Comparison of ENCODE assay signal across 8 cellular contexts in the genomic region with DNA sequence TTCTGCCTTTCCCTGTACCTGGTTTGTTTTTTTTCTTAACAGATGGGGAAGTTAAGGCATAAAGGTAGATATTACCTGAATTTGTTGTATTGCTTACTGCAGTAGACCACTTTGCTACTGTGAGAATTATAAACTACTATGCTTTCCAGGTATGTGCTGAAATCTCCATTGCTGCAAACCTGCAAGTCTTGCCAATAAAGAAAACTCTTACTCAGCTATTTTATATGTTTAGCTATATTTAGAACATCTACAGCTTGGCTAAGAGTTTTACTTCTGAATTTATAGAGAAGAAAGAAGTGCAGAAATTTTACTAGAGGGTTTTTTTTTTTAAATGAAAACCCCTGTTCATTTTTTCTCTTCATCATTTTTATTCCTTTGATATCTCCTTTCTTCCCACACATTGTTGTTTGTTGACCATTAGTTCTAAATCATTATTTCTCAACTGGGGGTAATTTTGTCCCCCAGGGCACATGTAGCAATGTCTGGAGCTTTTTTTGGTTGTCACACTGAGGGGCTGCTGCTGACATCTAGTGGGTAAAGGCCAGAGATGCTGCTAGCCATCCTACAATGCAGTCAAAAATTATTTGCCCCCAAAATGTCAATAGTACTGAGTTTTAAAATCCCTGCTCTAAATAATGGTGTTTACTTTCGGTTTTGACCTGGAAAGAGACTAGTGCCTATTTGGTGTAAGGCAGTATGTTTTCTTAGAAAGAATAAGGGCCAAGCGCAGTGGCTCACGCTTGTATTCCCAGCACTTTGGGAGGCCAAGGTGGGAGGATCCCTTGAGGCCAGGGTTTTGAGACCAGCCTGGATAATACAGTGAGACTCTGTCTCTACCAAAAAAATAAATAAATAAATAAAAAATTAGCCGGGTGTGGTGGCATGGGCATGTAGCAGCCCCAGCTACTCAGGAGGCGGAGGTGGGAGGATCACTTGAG. TPM values are rescaled to one million over a fixed set of nuclear protein-coding genes. Genes with fewer than 3 reads are reported as not detected.
DNase-seq lines count a peak whose midpoint lies in the region; ATAC-seq and TF ChIP-seq lines count a peak whose summit lies in the region.

No MANE protein-coding gene starts in this region.

- H3K9me3 ChIP-seq in SK-N-SH, result peaks cover 7% of the 10 kb centered on the region; the same call in 1 of the 2 replicates
- no peaks in the 10 kb centered on the region for H3K9me3 ChIP-seq in naive thymus-derived CD4-positive, alpha-beta T cell (ENCODE audit: control insufficient read depth in 2 of 3, low read length in 3 of 3)
- no peaks in the 10 kb centered on the region for H3K9me3 ChIP-seq in colonic mucosa

- H3K27ac ChIP-seq in SK-N-SH (ENCODE audit: low read depth in 2 of 2, low read length in 1 of 2) (no peak overlapping the region), colonic mucosa (no peak overlapping the region)
- no peak overlapping the region for H3K27ac ChIP-seq in naive thymus-derived CD4-positive, alpha-beta T cell (ENCODE audit: low read depth, low read length)

- H3K4me1 Mint-ChIP-seq in central memory CD8-positive, alpha-beta T cell, result peaks cover 24% of the 10 kb centered on the region
- H3K4me1 Mint-ChIP-seq in naive thymus-derived CD4-positive, alpha-beta T cell, result peaks cover 25 to 53% (median 40%) of the 10 kb centered on the region in 7 donors

- H3K4me2 ChIP-seq in SK-N-SH, result peak overlapping the region; percentile 30; the same call in 1 of the 2 replicates

- H3K4me3 ChIP-seq in GM12875 (ENCODE audit: low read depth, low read length), result no peak overlapping the region
- 0 out of 4 replicates have a peak overlapping the region, but pooled peaks of 1 of the 2 experiments have one; percentile 8 for H3K4me3 ChIP-seq in SK-N-SH (ENCODE audit: low read depth in 2 of 2, low read length in 1 of 2)
- H3K4me3 ChIP-seq in naive thymus-derived CD4-positive, alpha-beta T cell (ENCODE audit: low read length), result no peak overlapping the region
- H3K4me3 ChIP-seq in colonic mucosa, result no peak overlapping the region

- POLR2A ChIA-PET in SK-N-SH (lab: Yijun Ruan, JAX), result no interaction called here
- POLR2A ChIA-PET in naive thymus-derived CD4-positive, alpha-beta T cell (lab: Charles Lee), result interaction anchor here (0.6 to 8.0 kb wide), 12 partner anchors 11 to 138 kb away, joined by 3 to 104 read pairs (median 5); partner anchors contain the start of gene PCNX1

- no peaks in the 10 kb centered on the region for H3K9me3 Mint-ChIP-seq in central memory CD8-positive, alpha-beta T cell
- H3K9me3 Mint-ChIP-seq in naive thymus-derived CD4-positive, alpha-beta T cell, result no peaks in the 10 kb centered on the region

- peak; percentile 82 for TF ChIP-seq RAD21 in SK-N-SH (IDR thresholded peaks at IDR 0.05; ENCODE audit: low read length)

- no peak overlapping the region for H3K9ac ChIP-seq in SK-N-SH
- H3K9ac ChIP-seq in colonic mucosa (ENCODE audit: low read depth in 2 of 2, low read length in 2 of 2), result no peak overlapping the region

- no peak for TF ChIP-seq EP300 in SK-N-SH (IDR thresholded peaks at IDR 0.05; ENCODE audit: borderline replicate concordance in 1 of 2, low read depth in 1 of 2, low read length in 1 of 2)

- H3K27ac Mint-ChIP-seq in central memory CD8-positive, alpha-beta T cell (ENCODE audit: low read depth), result no peak overlapping the region
- H3K27ac Mint-ChIP-seq in naive thymus-derived CD4-positive, alpha-beta T cell, result peak overlapping the region in 5 of 9 donors; percentile 8 to 85 (median 13)

- H3K4me1 ChIP-seq in SK-N-SH (ENCODE audit: control insufficient read depth in 1 of 2, insufficient read depth in 2 of 2, low read depth in 1 of 2, low read length in 1 of 2) (peaks cover 0 to 10% of the 10 kb centered on the region in 2 experiments; a peak in 2 of 4 replicates), colonic mucosa (peaks cover 4% of the 10 kb centered on the region)
- H3K4me1 ChIP-seq in naive thymus-derived CD4-positive, alpha-beta T cell (ENCODE audit: control insufficient read depth in 2 of 2, insufficient read depth in 2 of 2, low read length in 2 of 2), result peaks cover 18 to 19% of the 10 kb centered on the region in 2 donors

- H3K27me3 Mint-ChIP-seq in central memory CD8-positive, alpha-beta T cell, result no peaks in the 10 kb centered on the region
- H3K27me3 Mint-ChIP-seq in naive thymus-derived CD4-positive, alpha-beta T cell, result no peaks in the 10 kb centered on the region

- H3K9me2 ChIP-seq in SK-N-SH, result no peaks in the 10 kb centered on the region; the same call in 1 of the 2 replicates

- H2AFZ ChIP-seq in SK-N-SH (ENCODE audit: low read depth), result no peak overlapping the region

- peaks cover 15% of the 10 kb centered on the region for H3K36me3 Mint-ChIP-seq in central memory CD8-positive, alpha-beta T cell (ENCODE audit: insufficient read depth)
- H3K36me3 Mint-ChIP-seq in naive thymus-derived CD4-positive, alpha-beta T cell, result peaks cover 0 to 21% (median 10%) of the 10 kb centered on the region in 5 donors

- H3K36me3 ChIP-seq in SK-N-SH (replicated peaks in 1 of 2; ENCODE audit: control insufficient read depth in 1 of 2, insufficient read depth in 2 of 2, low read length in 1 of 2) (peaks cover 9 to 34% of the 10 kb centered on the region in 2 experiments), colonic mucosa (no peaks in the 10 kb centered on the region)
- H3K36me3 ChIP-seq in naive thymus-derived CD4-positive, alpha-beta T cell (ENCODE audit: control insufficient read depth in 2 of 3, insufficient read depth in 3 of 3, low read length in 3 of 3), result no peaks in the 10 kb centered on the region

- intact Hi-C loops in naive thymus-derived CD4-positive, alpha-beta T cell (cut with micrococcal nuclease), result loop anchor here (1.0 to 5.0 kb wide), 6 partner anchors 15 to 334 kb away; partner anchors contain the start of gene PCNX1 (in 2 of the 2)
- intact Hi-C loops in colonic mucosa (cut with DNase I), result no loop called here

- no peaks in the 10 kb centered on the region for H3K27me3 ChIP-seq in SK-N-SH (ENCODE audit: insufficient read depth)
- no peaks in the 10 kb centered on the region for H3K27me3 ChIP-seq in naive thymus-derived CD4-positive, alpha-beta T cell (ENCODE audit: control insufficient read depth in 2 of 2, insufficient read depth in 2 of 2, low read length in 2 of 2)
- H3K27me3 ChIP-seq in colonic mucosa, result no peaks in the 10 kb centered on the region

- peaks cover 15% of the 10 kb centered on the region for H3F3A ChIP-seq in SK-N-SH (replicated peaks; ENCODE audit: insufficient read depth)

- 71% methylated on average over 5 of the region's 5 CpGs for WGBS in SK-N-SH (ENCODE audit: low lambda C conversion rate)

- CTCF ChIA-PET in SK-N-SH (lab: Yijun Ruan, JAX), result interaction anchor here (0.6 to 5.0 kb wide), 15 partner anchors 11 to 539 kb away, joined by 3 to 59 read pairs (median 4); partner anchors contain the start of genes MED6, PCNX1 and SYNJ2BP
- CTCF ChIA-PET in naive thymus-derived CD4-positive, alpha-beta T cell (lab: Charles Lee), result interaction anchor here (0.6 to 7.3 kb wide), 28 partner anchors 10 to 240 kb away, joined by 3 to 114 read pairs (median 4); partner anchors contain the start of gene PCNX1

- TF ChIP-seq CTCF in AG09319 (IDR thresholded peaks at IDR 0.05; ENCODE audit: low read depth, low read length) (peak; percentile 72), GM12875 (IDR thresholded peaks at IDR 0.05; ENCODE audit: borderline replicate concordance, insufficient read depth, low read depth, low read length) (peak; percentile 59; the same call in 1 of the 2 replicates), SK-N-SH (IDR thresholded peaks at IDR 0.05) (peak; percentile 84), colonic mucosa (IDR thresholded peaks at IDR 0.05) (no peak)

- no peak overlapping the region for H3K4me3 Mint-ChIP-seq in central memory CD8-positive, alpha-beta T cell
- H3K4me3 Mint-ChIP-seq in naive thymus-derived CD4-positive, alpha-beta T cell, result peak overlapping the region in 2 of 10 donors; percentile 12 to 38

- ATAC-seq in central memory CD8-positive, alpha-beta T cell (replicated peaks; ENCODE audit: extremely low read depth, poor library complexity, severe bottlenecking), result peak; percentile 80
- ATAC-seq in naive thymus-derived CD4-positive, alpha-beta T cell, result peak; percentile 80
- ATAC-seq in GM21423 (IDR thresholded peaks at IDR 0.05; ENCODE audit: unreplicated experiment) (no peak), HG02884 (IDR thresholded peaks at IDR 0.05; ENCODE audit: unreplicated experiment) (no peak)

- peak; percentile 10 for DNase-seq in AG09319 (ENCODE audit: extremely low read depth, low read depth)
- peak; percentile 25 for DNase-seq in SK-N-SH
- DNase-seq in central memory CD8-positive, alpha-beta T cell (ENCODE audit: low spot score in 2 of 2), result peak in 1 of 2 donors; percentile 36
- peak in 7 of 9 donors; percentile 29 to 67 (median 52) for DNase-seq in naive thymus-derived CD4-positive, alpha-beta T cell
- DNase-seq in colonic mucosa, result no peak

- H4K20me1 ChIP-seq in SK-N-SH (ENCODE audit: insufficient read depth), result peaks cover 14% of the 10 kb centered on the region

- H3K79me2 ChIP-seq in SK-N-SH (ENCODE audit: insufficient read depth), result peaks cover 62% of the 10 kb centered on the region

TF ChIP-seq in SK-N-SH, 30 proteins besides CTCF, POLR2A, EP300 and RAD21:
- TF ChIP-seq MAX (IDR thresholded peaks at IDR 0.05; ENCODE audit: low read depth), result no peak
- TF ChIP-seq SMC3 (IDR thresholded peaks at IDR 0.05; ENCODE audit: low read depth, low read length), result peak; percentile 60

RNA-seq across cellular contexts. Expression of gene PCNX1, which starts 48.6 kb away (rescaled TPM):
- 9.4 and 13.6 TPM in 2 replicates for polyA plus RNA-seq in SK-N-SH (2012; rRNA removed)
- 9.1 and 10.1 TPM in 2 replicates for polyA plus RNA-seq in SK-N-SH (2012; cell fraction: cytosol; rRNA removed)
- polyA plus RNA-seq in SK-N-SH (2012; cell fraction: nucleus; rRNA removed), result 21.1 and 30.6 TPM in 2 replicates
- 100 to 1,000 TPM in 4 of 5 experiments, 10 to 100 TPM in 1; 80.8 to 114 (median 112) TPM for total RNA-seq in naive thymus-derived CD4-positive, alpha-beta T cell
- 10 to 100 TPM; 11.2 to 12.2 TPM for polyA plus RNA-seq in naive thymus-derived CD4-positive, alpha-beta T cell
- total RNA-seq in colonic mucosa, result 10 to 100 TPM; 18.1 to 26.7 TPM

Comparison
In these comparisons a context has a peak if more than half of its experiments do, and no peak if none do; other contexts are left out.
1. ATAC-seq: peak in central memory CD8-positive, alpha-beta T cell (single experiment) and naive thymus-derived CD4-positive, alpha-beta T cell (single experiment); none in GM21423 (single experiment) and HG02884 (single experiment).